In genomic region chr6:722077-722524, GRCh38 we compare ENCODE assay signal across 8 cellular contexts. TPM values are rescaled to one million over a fixed set of nuclear protein-coding genes. Genes with fewer than 3 reads are reported as not detected.
DNase-seq lines count a peak whose midpoint lies in the region; ATAC-seq, FAIRE-seq and TF ChIP-seq lines count a peak whose summit lies in the region.

No MANE protein-coding gene starts in this region.

- no peaks in the 10 kb centered on the region for H3K9me2 ChIP-seq in hepatocyte (replicated peaks; ENCODE audit: insufficient read depth)

- H3K36me3 ChIP-seq in hepatocyte (replicated peaks; ENCODE audit: insufficient read depth, low read depth) (no peaks in the 10 kb centered on the region), skeletal muscle satellite cell (ENCODE audit: insufficient read depth, low read length) (no peaks in the 10 kb centered on the region)

- no peak overlapping the region for H3K9ac ChIP-seq in skeletal muscle satellite cell (ENCODE audit: low read depth, low read length)

- no peak for ATAC-seq in HG03159 (IDR thresholded peaks at IDR 0.05; ENCODE audit: unreplicated experiment)

- H3K4me1 ChIP-seq in hepatocyte (ENCODE audit: insufficient read depth) (no peaks in the 10 kb centered on the region), skeletal muscle satellite cell (ENCODE audit: control insufficient read depth, insufficient read depth, low read length) (no peaks in the 10 kb centered on the region)

- H2AFZ ChIP-seq in hepatocyte = no peak overlapping the region

- WGBS in hepatocyte (ENCODE audit: low lambda C conversion rate, missing lambda C conversion rate) = 7% methylated on average over 11 of the region's 11 CpGs

- H3K27ac ChIP-seq in hepatocyte = peak overlapping the region; percentile 3

- FAIRE-seq in TTC549 (lab: Jason Lieb, UNC) = peak; percentile 46

- H3K27me3 ChIP-seq in hepatocyte (peaks cover 4% of the 10 kb centered on the region), skeletal muscle satellite cell (ENCODE audit: control insufficient read depth, insufficient read depth, low read length) (peaks cover 20% of the 10 kb centered on the region)

- H3K9me3 ChIP-seq in hepatocyte (ENCODE audit: low read depth) (no peaks in the 10 kb centered on the region), skeletal muscle satellite cell (replicated peaks; ENCODE audit: low read length) (no peaks in the 10 kb centered on the region)

- TF ChIP-seq CTCF in hepatocyte (IDR thresholded peaks at IDR 0.05; ENCODE audit: poor library complexity) = peak; percentile 95

- DNase-seq in NCI-H345 (lab: John Stamatoyannopoulos, UW) (peak; percentile 10), NCI-H345 treated with DMSO at 0.1 percent for 48 hours (lab: John Stamatoyannopoulos, UW; ENCODE audit: unreplicated experiment) (no peak), NCI-H146 treated with DMSO at 0.1 percent for 48 hours (lab: John Stamatoyannopoulos, UW; ENCODE audit: unreplicated experiment) (peak; percentile 23), astrocyte of the hippocampus (ENCODE audit: low read depth, low spot score) (peak; percentile 81), hepatocyte (ENCODE audit: low spot score) (peak; percentile 93)

- no peaks in the 10 kb centered on the region for H4K20me1 ChIP-seq in hepatocyte (ENCODE audit: insufficient read depth, poor library complexity, severe bottlenecking)

- peak overlapping the region; percentile 13 for H3K4me2 ChIP-seq in hepatocyte
- peak overlapping the region; percentile 51 for H3K4me2 ChIP-seq in skeletal muscle satellite cell (ENCODE audit: low read length)

- H3K4me3 ChIP-seq in hepatocyte (no peak overlapping the region), skeletal muscle satellite cell (ENCODE audit: low read length) (no peak overlapping the region)

- H3K79me2 ChIP-seq in hepatocyte = no peaks in the 10 kb centered on the region

RNA-seq across cellular contexts. Expression of gene EXOC2, which starts 29.2 kb away (rescaled TPM):
- 27.0 and 32.5 TPM in 2 replicates for total RNA-seq in hepatocyte
- polyA plus RNA-seq in hepatocyte = 15.4 and 16.9 TPM in 2 replicates
- total RNA-seq in skeletal muscle satellite cell (2012; rRNA removed) = 17.7 and 18.8 TPM in 2 replicates
